15 cellular contexts compared by ENCODE assay signal in genomic region chr22:47095395-47096122, GRCh38.
"Had no signal": no experiment of that assay in that cellular context is flagged by ENCODE, and none has a peak within 500 bp of the region (broad histone marks: within the 10 kb centered on the region; RNA-seq: fewer than 3 reads in every experiment).

No MANE protein-coding gene starts in this region.

- H3K9me3 ChIP-seq: prostate gland, tibial artery, vagina had no signal

- DNase-seq: activated CD4-positive, alpha-beta T cell treated with anti-CD3 and anti-CD28 coated beads, Interleukin-2, amount 50 U/mL, for 4 hours; activated naive CD4-positive, alpha-beta T cell; activated naive CD8-positive, alpha-beta T cell treated with anti-CD3 and anti-CD28 coated beads, Interleukin-2, amount 50 U/mL, for 24 hours; left ventricle myocardium superior; naive thymus-derived CD8-positive, alpha-beta T cell; nucleus accumbens; right cardiac atrium; stimulated activated CD4-positive, alpha-beta T cell treated with anti-CD3 and anti-CD28 coated beads, Interleukin-4, amount 100 ng/mL, for 1 hour; stimulated activated naive CD4-positive, alpha-beta T cell; tibial artery had no signal

- H3K36me3 ChIP-seq: prostate gland, tibial artery, vagina had no signal

- H3K27me3 ChIP-seq: tibial artery, vagina had no signal

- H3K27ac ChIP-seq: prostate gland, skin epidermis, tibial artery, vagina had no signal

- ATAC-seq: left ventricle myocardium superior; naive thymus-derived CD8-positive, alpha-beta T cell; right cardiac atrium had no signal

- H3K4me1 ChIP-seq: prostate gland had no signal

- H3K4me3 Mint-ChIP-seq: activated naive CD8-positive, alpha-beta T cell treated with anti-CD3 and anti-CD28 coated beads, Interleukin-2, amount 50 U/mL, for 24 hours; activated T-helper 1 cell treated with anti-CD3 and anti-CD28 coated beads, Interleukin-12 subunit alpha, Interleukin-12 subunit beta, Interleukin-2, Interleukin-4 antibody, amounts not matched to agents 30 ng/mL and 10 ng/mL and 1 ng/mL, durations not matched to agents 14 hours and 24 hours and 36 hours; memory B cell; naive thymus-derived CD8-positive, alpha-beta T cell had no signal

- H3K27me3 Mint-ChIP-seq: activated naive CD8-positive, alpha-beta T cell treated with anti-CD3 and anti-CD28 coated beads, Interleukin-2, amount 50 U/mL, for 24 hours; memory B cell; naive thymus-derived CD8-positive, alpha-beta T cell had no signal

- H3K4me3 ChIP-seq: prostate gland, skin epidermis, tibial artery, vagina had no signal

- H3K27ac Mint-ChIP-seq: activated naive CD8-positive, alpha-beta T cell treated with anti-CD3 and anti-CD28 coated beads, Interleukin-2, amount 50 U/mL, for 24 hours; activated T-helper 1 cell treated with anti-CD3 and anti-CD28 coated beads, Interleukin-12 subunit alpha, Interleukin-12 subunit beta, Interleukin-2, Interleukin-4 antibody, amounts not matched to agents 30 ng/mL and 10 ng/mL and 1 ng/mL, durations not matched to agents 14 hours and 24 hours and 36 hours; memory B cell had no signal
